8 cellular contexts compared by ENCODE assay signal in the genomic region with DNA sequence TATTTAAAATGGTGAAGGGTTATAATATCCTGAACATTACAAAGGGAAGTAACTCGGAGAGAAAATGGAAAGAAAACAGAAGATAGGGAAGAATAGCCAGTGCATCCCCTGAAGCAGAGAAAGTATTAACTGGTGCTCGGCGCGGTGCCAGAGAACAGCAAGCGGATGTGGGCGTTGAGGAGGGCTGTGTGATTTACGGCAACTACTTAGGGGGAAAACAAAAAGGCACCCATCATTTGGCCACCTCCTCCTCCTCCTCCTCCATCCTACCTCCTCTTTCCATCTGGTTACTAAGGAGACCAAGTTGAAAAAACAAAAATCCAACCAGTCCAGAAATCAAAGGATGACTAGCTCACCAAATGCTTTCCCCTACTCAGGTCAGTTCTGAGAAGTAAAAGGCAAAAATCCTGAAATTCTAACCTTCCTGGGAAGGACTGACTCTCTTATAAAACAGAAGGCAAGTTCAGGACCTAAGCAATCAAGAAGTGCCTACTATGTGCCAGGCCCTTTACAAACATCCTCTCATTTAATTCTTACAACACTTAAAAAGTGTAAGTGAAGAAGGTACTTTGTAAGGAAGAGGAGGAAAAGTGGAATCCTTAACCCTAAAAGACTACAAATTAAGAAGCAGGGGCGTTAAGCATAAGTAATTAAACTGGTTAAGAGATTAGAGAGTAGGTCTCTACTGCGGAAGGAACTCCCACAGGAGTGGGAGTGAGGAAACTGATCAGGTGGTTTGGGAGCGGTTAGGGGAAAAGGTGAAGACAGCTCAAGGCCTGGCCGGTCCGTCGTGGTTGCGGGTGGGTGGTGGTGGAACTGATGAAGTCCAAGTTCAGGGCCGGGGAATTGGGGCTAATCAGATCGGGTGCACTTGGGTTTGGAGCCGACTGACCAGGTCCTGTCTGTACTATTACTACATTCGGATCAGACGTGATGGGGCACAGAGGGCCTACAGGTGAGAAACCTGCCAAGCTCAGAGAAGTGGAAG. TPM values are rescaled to one million over a fixed set of nuclear protein-coding genes. Genes with fewer than 3 reads are reported as not detected.
DNase-seq lines count a peak whose midpoint lies in the region; ATAC-seq, FAIRE-seq and TF ChIP-seq lines count a peak whose summit lies in the region.

No MANE protein-coding gene starts in this region.

- TF ChIP-seq CTCF in RWPE1 (conservative IDR thresholded peaks at IDR 0.05; ENCODE audit: low read depth), result no peak
- TF ChIP-seq CTCF in mammary epithelial cell (conservative IDR thresholded peaks at IDR 0.05 in 1 of 2, IDR thresholded peaks at IDR 0.05 in 1 of 2; ENCODE audit: extremely low read depth in 1 of 2, insufficient read depth in 1 of 2, low read depth in 1 of 2, low read length in 2 of 2), result no peak

- no peaks in the 10 kb centered on the region for H3K9me3 ChIP-seq in mammary epithelial cell (replicated peaks; ENCODE audit: insufficient read depth, low read length)

- H3K9ac ChIP-seq in mammary epithelial cell (ENCODE audit: insufficient read depth, low read length), result peak overlapping the region; percentile 88

- TF ChIP-seq POLR2A in GM12892 (IDR thresholded peaks at IDR 0.05; ENCODE audit: low read depth, low read length), result no peak

- intact Hi-C loops in mammary epithelial cell (cut with micrococcal nuclease), result loop anchor here (2.0 to 10.0 kb wide), 3 partner anchors 72 to 114 kb away; a partner anchor contains a TSS

- H3K4me2 ChIP-seq in mammary epithelial cell (ENCODE audit: insufficient read depth, low read depth, low read length), result peak overlapping the region; percentile 87

- peak overlapping the region; percentile 96 for H3K27ac Mint-ChIP-seq in stimulated activated naive B cell treated with anti-CD40 and anti-IgM and Interleukin-4, amounts not matched to agents 10 μg/mL and 1 μg/mL and 100 μg/mL, for 72 hours

- peaks cover 19 to 40% of the 10 kb centered on the region in 2 donors for H3K4me1 Mint-ChIP-seq in stimulated activated naive B cell treated with anti-CD40 and anti-IgM and Interleukin-4, amounts not matched to agents 10 μg/mL and 1 μg/mL and 100 μg/mL, for 72 hours

- WGBS in mammary epithelial cell (ENCODE audit: low coverage, missing lambda C conversion rate), result 1% methylated on average over 17 of the region's 19 CpGs

- peak overlapping the region; percentile 68 to 88 (median 88) for H3K4me3 ChIP-seq in mammary epithelial cell (replicated peaks in 1 of 3; ENCODE audit: insufficient read depth in 1 of 3, low read depth in 2 of 3, low read length in 3 of 3)

- H3K9me3 Mint-ChIP-seq in stimulated activated naive B cell treated with anti-CD40 and anti-IgM and Interleukin-4, amounts not matched to agents 10 μg/mL and 1 μg/mL and 100 μg/mL, for 72 hours, result no peaks in the 10 kb centered on the region

- ATAC-seq in HG03354 (IDR thresholded peaks at IDR 0.05; ENCODE audit: poor library complexity, severe bottlenecking, unreplicated experiment) (peak; percentile 12), left lobe of liver (peak; percentile 35)
- ATAC-seq in stimulated activated naive B cell treated with anti-CD40 and anti-IgM and Interleukin-4, amounts not matched to agents 10 μg/mL and 1 μg/mL and 100 μg/mL, for 72 hours (replicated peaks), result peak in 1 of 2 donors; percentile 12

- H3K36me3 Mint-ChIP-seq in stimulated activated naive B cell treated with anti-CD40 and anti-IgM and Interleukin-4, amounts not matched to agents 10 μg/mL and 1 μg/mL and 100 μg/mL, for 72 hours, result peaks cover 7 to 27% of the 10 kb centered on the region in 2 donors

- H3K4me3 Mint-ChIP-seq in stimulated activated naive B cell treated with anti-CD40 and anti-IgM and Interleukin-4, amounts not matched to agents 10 μg/mL and 1 μg/mL and 100 μg/mL, for 72 hours, result peak overlapping the region; percentile 91 to 98

- TSS peak; percentile 32 for BruUV-seq in mammary epithelial cell (replicated peaks; lab: Mats Ljungman, UMichigan)

- FAIRE-seq in GM12892 (lab: Jason Lieb, UNC), result no peak

- H2AFZ ChIP-seq in mammary epithelial cell (ENCODE audit: low read depth, low read length), result peak overlapping the region; percentile 79

- peaks cover 60% of the 10 kb centered on the region for H3K79me2 ChIP-seq in mammary epithelial cell (ENCODE audit: insufficient read depth, low read length)

- H3K36me3 ChIP-seq in mammary epithelial cell (ENCODE audit: insufficient read depth, low read length), result no peaks in the 10 kb centered on the region

- in situ Hi-C loops in mammary epithelial cell (cut with MboI; ENCODE audit: low sequenced_read_pairs in 2 of 2), result no loop called here

- H3K27me3 Mint-ChIP-seq in stimulated activated naive B cell treated with anti-CD40 and anti-IgM and Interleukin-4, amounts not matched to agents 10 μg/mL and 1 μg/mL and 100 μg/mL, for 72 hours, result peaks cover 7 to 8% of the 10 kb centered on the region in 2 donors

- H3K27me3 ChIP-seq in mammary epithelial cell (ENCODE audit: insufficient read depth, low read length), result no peaks in the 10 kb centered on the region

- H4K20me1 ChIP-seq in mammary epithelial cell (ENCODE audit: insufficient read depth, low read length), result no peaks in the 10 kb centered on the region

- dilution Hi-C loops in mammary epithelial cell (cut with HindIII; ENCODE audit: low sequenced_read_pairs), result no loop called here

- H3K4me1 ChIP-seq in mammary epithelial cell (ENCODE audit: insufficient read depth, low read length), result peaks cover 34% of the 10 kb centered on the region

- DNase-seq in DMS153 (lab: John Stamatoyannopoulos, UW) (peak; percentile 51), RWPE1 (ENCODE audit: low spot score) (peak; percentile 64), mammary epithelial cell (peak; percentile 68), left lobe of liver (ENCODE audit: low spot score) (no peak), GM12892 (ENCODE audit: insufficient read length) (no peak), dedifferentiated amniotic fluid mesenchymal stem cell (ENCODE audit: extremely low spot score) (no peak)
- DNase-seq in stimulated activated naive B cell treated with anti-CD40 and anti-IgM and Interleukin-4, amounts not matched to agents 10 μg/mL and 1 μg/mL and 100 μg/mL, for 72 hours, result no peak

- H3K27ac ChIP-seq in RWPE1 (peak overlapping the region; percentile 61), mammary epithelial cell (ENCODE audit: insufficient read depth, low read depth, low read length) (peak overlapping the region; percentile 87)

- CTCF ChIA-PET in RWPE1 (lab: Yijun Ruan, JAX) (interaction anchor here (0.7 to 0.8 kb wide), 2 partner anchors 230 to 1038 kb away, joined by 3 read pairs; no protein-coding TSS in a partner anchor), mammary epithelial cell (lab: Charles Lee; ENCODE audit: low non-redundant PET) (no interaction called here)

- POLR2A ChIA-PET in RWPE1 (lab: Yijun Ruan, JAX; ENCODE audit: low non-redundant PET), result no interaction called here

RNA-seq across cellular contexts. Expression of a gene that starts 1.0 kb away (rescaled TPM):
- total RNA-seq in mammary epithelial cell (10 to 100 TPM; 31.8 to 39.8 TPM), left lobe of liver (4.8 TPM)
- 62.6 TPM for polyA plus RNA-seq in mammary epithelial cell
- polyA minus RNA-seq in mammary epithelial cell, result 51.8 TPM
- 19.4 TPM for polyA plus RNA-seq in GM12892 (2012; ENCODE audit: missing spikeins)

Comparison
In these comparisons a context has a peak if more than half of its experiments do, and no peak if none do; other contexts are left out.
1. DNase-seq: peak in DMS153 (single experiment), RWPE1 (single experiment) and mammary epithelial cell (single experiment); none in left lobe of liver (single experiment), stimulated activated naive B cell treated with anti-CD40 and anti-IgM and Interleukin-4, amounts not matched to agents 10 μg/mL and 1 μg/mL and 100 μg/mL, for 72 hours (single experiment), GM12892 (single experiment) and dedifferentiated amniotic fluid mesenchymal stem cell (single experiment).